Comparison of ENCODE assay signal across 20 cellular contexts in the genomic region with DNA sequence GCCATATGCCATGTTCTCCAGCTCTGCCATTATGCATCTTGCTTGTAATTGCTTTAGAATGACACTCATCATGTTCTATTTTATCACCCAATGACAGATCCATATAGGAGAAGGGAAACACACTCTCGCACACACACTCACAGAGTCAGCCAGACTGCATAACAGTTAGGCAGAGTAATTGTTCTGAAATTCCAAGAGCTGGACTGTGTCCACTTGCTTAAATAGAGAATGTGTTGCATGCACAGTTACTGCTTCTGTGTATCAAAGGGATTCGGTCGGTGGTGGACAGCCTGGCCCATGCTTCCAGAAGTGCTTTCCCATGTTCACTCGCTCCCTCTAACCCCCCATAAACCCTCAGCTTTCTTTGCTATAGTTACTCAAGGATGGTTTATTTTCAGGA. TPM values are rescaled to one million over a fixed set of nuclear protein-coding genes. Genes with fewer than 3 reads are reported as not detected.
A peak's percentile ranks its signal among the peaks of the same experiment; 100 is the strongest.
DNase-seq lines count a peak whose midpoint lies in the region; ATAC-seq, FAIRE-seq and TF ChIP-seq lines count a peak whose summit lies in the region.
"Had no signal": no experiment of that assay in that cellular context is flagged by ENCODE, and none has a peak within 500 bp of the region (broad histone marks: within the 10 kb centered on the region; RNA-seq: fewer than 3 reads in every experiment).

No MANE protein-coding gene starts in this region.

- CTCF ChIA-PET in activated CD4-positive, alpha-beta memory T cell treated with anti-CD3 and anti-CD28 coated beads for 36 hours (lab: Charles Lee) = no interaction called here

- no peaks in the 10 kb centered on the region for H3K27me3 ChIP-seq in heart left ventricle
- H3K27me3 ChIP-seq in esophagus muscularis mucosa = no peaks in the 10 kb centered on the region
- H3K27me3 ChIP-seq in Karpas-422 (ENCODE audit: low read length) = no peaks in the 10 kb centered on the region

- H3K27me3 Mint-ChIP-seq in activated CD4-positive, alpha-beta memory T cell treated with anti-CD3 and anti-CD28 coated beads for 36 hours = peaks cover 17% of the 10 kb centered on the region

- no peak for TF ChIP-seq POLR2A in heart left ventricle (IDR thresholded peaks at IDR 0.05)
- TF ChIP-seq POLR2A in esophagus muscularis mucosa (IDR thresholded peaks at IDR 0.05; ENCODE audit: low read depth) = no peak

- no peak for TF ChIP-seq CTCF in heart left ventricle (IDR thresholded peaks at IDR 0.05)
- no peak for TF ChIP-seq CTCF in esophagus muscularis mucosa (IDR thresholded peaks at IDR 0.05)

- no peaks in the 10 kb centered on the region for H4K20me1 ChIP-seq in Karpas-422 (ENCODE audit: insufficient read depth, low read depth, low read length)

- H3K27ac Mint-ChIP-seq in activated CD4-positive, alpha-beta memory T cell treated with anti-CD3 and anti-CD28 coated beads for 36 hours = no peak overlapping the region
- H3K27ac Mint-ChIP-seq: CD8-positive, alpha-beta T cell had no signal

- no peaks in the 10 kb centered on the region for H3K36me3 Mint-ChIP-seq in activated CD4-positive, alpha-beta memory T cell treated with anti-CD3 and anti-CD28 coated beads for 36 hours
- H3K36me3 Mint-ChIP-seq: CD8-positive, alpha-beta T cell had no signal

- no peak overlapping the region for H3K9ac ChIP-seq in Karpas-422 (ENCODE audit: low read length)

- H3K79me2 ChIP-seq in Karpas-422 (ENCODE audit: low read length) = no peaks in the 10 kb centered on the region

- FAIRE-seq in urothelium cell line (lab: Jason Lieb, UNC) = peak; percentile 27
- FAIRE-seq: GM19239, H1 had no signal

- H3K4me3 Mint-ChIP-seq in activated CD4-positive, alpha-beta memory T cell treated with anti-CD3 and anti-CD28 coated beads for 36 hours = no peak overlapping the region
- H3K4me3 Mint-ChIP-seq: CD8-positive, alpha-beta T cell had no signal

- WGBS in heart left ventricle, 4 donors = 50 to 70% (median 59%) methylated on average over 4 of the region's 4 CpGs
- 56% methylated on average over 4 of the region's 4 CpGs for WGBS in esophagus muscularis mucosa

- intact Hi-C loops in heart left ventricle (cut with DNase I) = loop anchor here in 1 of 10 donors (5.0 kb wide), 1 partner anchor 47 kb away; no protein-coding TSS in a partner anchor
- intact Hi-C loops in Right ventricle myocardium inferior (cut with DNase I) = loop anchor here (5.0 kb wide), 1 partner anchor 42 kb away; no protein-coding TSS in a partner anchor
- intact Hi-C loops in esophagus muscularis mucosa (cut with DNase I) = no loop called here
- intact Hi-C loops in left ventricle myocardium superior (cut with micrococcal nuclease) = no loop called here
- intact Hi-C loops in activated CD4-positive, alpha-beta memory T cell treated with anti-CD3 and anti-CD28 coated beads for 36 hours (cut with micrococcal nuclease) = no loop called here

- H3K4me3 ChIP-seq in heart left ventricle = no peak overlapping the region
- no peak overlapping the region for H3K4me3 ChIP-seq in esophagus muscularis mucosa
- H3K4me3 ChIP-seq in Karpas-422 (ENCODE audit: low read length) = no peak overlapping the region

- DNase-seq in heart left ventricle = no peak
- no peak for DNase-seq in Right ventricle myocardium inferior (ENCODE audit: missing footprints)
- no peak for DNase-seq in esophagus muscularis mucosa (ENCODE audit: extremely low spot score)
- no peak for DNase-seq in left ventricle myocardium superior
- DNase-seq in urothelium cell line (ENCODE audit: low spot score) = no peak
- DNase-seq in activated CD4-positive, alpha-beta memory T cell treated with anti-CD3 and anti-CD28 coated beads for 36 hours = no peak
- no peak for DNase-seq in Karpas-422
- DNase-seq: CD8-positive, alpha-beta T cell; GDM1; KBM-7; NCI-H1105; NCI-H2107; NCI-H510A; NK-92 treated with Interleukin-12 subunit alpha and Interleukin-12 subunit beta, amount 100 ng/mL, for 24 hours had no signal

- no peak for TF ChIP-seq EP300 in esophagus muscularis mucosa (IDR thresholded peaks at IDR 0.05)

- H3K9me3 Mint-ChIP-seq in activated CD4-positive, alpha-beta memory T cell treated with anti-CD3 and anti-CD28 coated beads for 36 hours = no peaks in the 10 kb centered on the region
- H3K9me3 Mint-ChIP-seq: CD8-positive, alpha-beta T cell had no signal

- H3K9me2 ChIP-seq in Karpas-422 (replicated peaks; ENCODE audit: insufficient read depth, low read length) = no peaks in the 10 kb centered on the region

- no peaks in the 10 kb centered on the region for H3K4me1 Mint-ChIP-seq in activated CD4-positive, alpha-beta memory T cell treated with anti-CD3 and anti-CD28 coated beads for 36 hours (ENCODE audit: low read depth)

- H2AFZ ChIP-seq in Karpas-422 (ENCODE audit: low read length) = no peak overlapping the region

- H3K4me1 ChIP-seq in heart left ventricle = peaks cover 0 to 70% (median 20%) of the 10 kb centered on the region in 12 donors
- H3K4me1 ChIP-seq in esophagus muscularis mucosa = peaks cover 42 to 68% (median 54%) of the 10 kb centered on the region in 4 donors
- H3K4me1 ChIP-seq in Karpas-422 (ENCODE audit: low read length) = no peaks in the 10 kb centered on the region

- H3K36me3 ChIP-seq in heart left ventricle = no peaks in the 10 kb centered on the region
- peaks cover 0 to 4% (median 0%) of the 10 kb centered on the region in 4 donors for H3K36me3 ChIP-seq in esophagus muscularis mucosa
- no peaks in the 10 kb centered on the region for H3K36me3 ChIP-seq in Karpas-422 (ENCODE audit: insufficient read depth, low read length)

- no peak overlapping the region for H3K4me2 ChIP-seq in Karpas-422 (ENCODE audit: low read depth, low read length, poor library complexity, severe bottlenecking)

- H3K9me3 ChIP-seq in heart left ventricle (no peaks in the 10 kb centered on the region), esophagus muscularis mucosa (no peaks in the 10 kb centered on the region), Karpas-422 (ENCODE audit: low read length) (no peaks in the 10 kb centered on the region)

- peak; percentile 19 to 63 (median 44) for ATAC-seq in heart left ventricle
- ATAC-seq in Right ventricle myocardium inferior = no peak
- ATAC-seq in left ventricle myocardium superior = peak; percentile 43
- ATAC-seq: CD8-positive, alpha-beta T cell; HCT116; SK-N-SH treated with all-trans-retinoic acid at 6 μM for 48 hours had no signal

- H3K27ac ChIP-seq in heart left ventricle (peak overlapping the region in 5 of 12 donors; percentile 4 to 25 (median 8)), esophagus muscularis mucosa (replicated peaks in 1 of 4) (peak overlapping the region; percentile 27 to 64 (median 50)), Karpas-422 (ENCODE audit: low read length) (no peak overlapping the region)
- H3K27ac ChIP-seq: RWPE1 had no signal

- POLR2A ChIA-PET in activated CD4-positive, alpha-beta memory T cell treated with anti-CD3 and anti-CD28 coated beads for 36 hours (lab: Charles Lee) = no interaction called here

RNA-seq across cellular contexts. Expression of gene KCND3, which starts 30.6 kb away (rescaled TPM):
- 10 to 100 TPM; 11.5 to 23.0 (median 17.4) TPM for total RNA-seq in heart left ventricle
- polyA plus RNA-seq in heart left ventricle = 10 to 100 TPM in 1 of 2 donors, 1 to 10 TPM in 1; 7.2 to 10.3 TPM
- total RNA-seq in Right ventricle myocardium inferior = 20.7 TPM
- total RNA-seq in esophagus muscularis mucosa = 10 to 100 TPM; 25.7 to 57.6 (median 47.5) TPM
- 19.8 TPM for total RNA-seq in left ventricle myocardium superior
- not detected for total RNA-seq in activated CD4-positive, alpha-beta memory T cell treated with anti-CD3 and anti-CD28 coated beads for 36 hours
- total RNA-seq in Karpas-422 (2014; rRNA removed; shearing (Covaris generic); ENCODE audit: low replicate concordance) = not detected in 2 replicates
- total RNA-seq: CD8-positive, alpha-beta T cell; HT1080 had no signal

Comparison
In these comparisons a context has a peak if more than half of its experiments do, and no peak if none do; other contexts are left out.
1. RNA of gene KCND3, which starts 30.6 kb away (total RNA-seq): 25.7 to 57.6 TPM in esophagus muscularis mucosa, 20.7 TPM in Right ventricle myocardium inferior (single experiment), 19.8 TPM in left ventricle myocardium superior (single experiment) and 11.5 to 23.0 TPM in heart left ventricle; not detected in activated CD4-positive, alpha-beta memory T cell treated with anti-CD3 and anti-CD28 coated beads for 36 hours and not detected in Karpas-422; every median in the first group is over 10 times any median in the second.